2 cellular contexts compared by ENCODE assay signal in the genomic region with DNA sequence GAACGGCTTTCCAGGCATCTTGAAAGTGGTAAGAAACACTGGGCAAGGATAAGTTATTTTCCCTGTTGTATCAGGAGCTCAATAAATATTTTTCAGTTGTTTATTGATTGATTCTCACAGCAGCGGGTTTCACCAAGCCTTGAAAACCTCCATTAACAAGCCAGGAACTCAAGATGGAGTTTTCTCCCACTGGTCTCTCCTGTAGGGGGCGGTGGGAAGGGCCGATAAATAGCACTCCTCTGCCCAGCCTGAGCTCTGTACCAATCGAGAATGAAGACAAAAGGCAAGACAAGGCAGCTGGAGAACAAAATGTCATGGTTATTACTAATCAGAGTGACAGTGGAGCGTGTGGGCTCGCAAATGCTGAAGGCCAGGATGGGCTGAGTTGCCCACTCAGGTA.
A peak's percentile ranks its signal among the peaks of the same experiment; 100 is the strongest.
TF ChIP-seq lines count a peak whose summit lies in the region.

No MANE protein-coding gene starts in this region.

TF ChIP-seq in HCT116, 20 proteins besides CTCF, POLR2A, EP300 and RAD21:
- TF ChIP-seq ATF3 (IDR thresholded peaks at IDR 0.05): no peak
TF ChIP-seq in HCT116: peak in this region for 0.

TF ChIP-seq in H1, 55 proteins besides CTCF, POLR2A, EP300 and RAD21:
- TF ChIP-seq USF2 (IDR thresholded peaks at IDR 0.05; ENCODE audit: low read length) (no peak), YY1 (IDR thresholded peaks at IDR 0.05; ENCODE audit: low read depth, low read length) (peak; percentile 63; the same call in 1 of the 2 replicates)
